1 cellular context compared by ENCODE assay signal in genomic region chr12:132601171-132601883, GRCh38.
TF ChIP-seq lines count a peak whose summit lies in the region.

No MANE protein-coding gene starts in this region.

TF ChIP-seq in K562, 482 proteins besides CTCF, POLR2A, EP300 and RAD21:
- TF ChIP-seq BRF2 (IDR thresholded peaks at IDR 0.05; ENCODE audit: borderline replicate concordance, insufficient read depth, insufficient read length): no peak
- no peak for TF ChIP-seq SAP30 (IDR thresholded peaks at IDR 0.05; ENCODE audit: borderline replicate concordance, insufficient read depth, low read depth, low read length, poor library complexity, severe bottlenecking)
- no peak for TF ChIP-seq CREBBP (IDR thresholded peaks at IDR 0.05; ENCODE audit: low read depth, low read length)
- no peak for TF ChIP-seq ZNF134 (CRISPR knock-in tag; conservative IDR thresholded peaks at IDR 0.05)
- no peak for TF ChIP-seq ID3 (CRISPR knock-in tag; IDR thresholded peaks at IDR 0.05)
- TF ChIP-seq ID3 (tag; IDR thresholded peaks at IDR 0.05): no peak
- no peak for TF ChIP-seq ZNF184 (CRISPR knock-in tag; IDR thresholded peaks at IDR 0.05)
- TF ChIP-seq ZKSCAN8 (CRISPR knock-in tag; IDR thresholded peaks at IDR 0.05): no peak
- TF ChIP-seq CHD1 (IDR thresholded peaks at IDR 0.05; ENCODE audit: low read length): no peak
- TF ChIP-seq FOXA1 (IDR thresholded peaks at IDR 0.05; ENCODE audit: borderline replicate concordance): no peak
- no peak for TF ChIP-seq CUX1 (CRISPR knock-in tag; IDR thresholded peaks at IDR 0.05)
- no peak for TF ChIP-seq NR3C1 (CRISPR knock-in tag; IDR thresholded peaks at IDR 0.05)
- TF ChIP-seq, protein P1, sequence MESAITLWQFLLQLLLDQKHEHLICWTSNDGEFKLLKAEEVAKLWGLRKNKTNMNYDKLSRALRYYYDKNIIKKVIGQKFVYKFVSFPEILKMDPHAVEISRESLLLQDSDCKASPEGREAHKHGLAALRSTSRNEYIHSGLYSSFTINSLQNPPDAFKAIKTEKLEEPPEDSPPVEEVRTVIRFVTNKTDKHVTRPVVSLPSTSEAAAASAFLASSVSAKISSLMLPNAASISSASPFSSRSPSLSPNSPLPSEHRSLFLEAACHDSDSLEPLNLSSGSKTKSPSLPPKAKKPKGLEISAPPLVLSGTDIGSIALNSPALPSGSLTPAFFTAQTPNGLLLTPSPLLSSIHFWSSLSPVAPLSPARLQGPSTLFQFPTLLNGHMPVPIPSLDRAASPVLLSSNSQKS (CRISPR knock-in tag; IDR thresholded peaks at IDR 0.05): no peak
- no peak for TF ChIP-seq L3MBTL2 (IDR thresholded peaks at IDR 0.05)
- TF ChIP-seq NR1H2 (CRISPR knock-in tag; IDR thresholded peaks at IDR 0.05): no peak
- no peak for TF ChIP-seq MTA1 (IDR thresholded peaks at IDR 0.05; ENCODE audit: borderline replicate concordance)
- no peak for TF ChIP-seq ATF2 (CRISPR knock-in tag; IDR thresholded peaks at IDR 0.05)
